Comparison of ENCODE assay signal across 8 cellular contexts in the genomic region with DNA sequence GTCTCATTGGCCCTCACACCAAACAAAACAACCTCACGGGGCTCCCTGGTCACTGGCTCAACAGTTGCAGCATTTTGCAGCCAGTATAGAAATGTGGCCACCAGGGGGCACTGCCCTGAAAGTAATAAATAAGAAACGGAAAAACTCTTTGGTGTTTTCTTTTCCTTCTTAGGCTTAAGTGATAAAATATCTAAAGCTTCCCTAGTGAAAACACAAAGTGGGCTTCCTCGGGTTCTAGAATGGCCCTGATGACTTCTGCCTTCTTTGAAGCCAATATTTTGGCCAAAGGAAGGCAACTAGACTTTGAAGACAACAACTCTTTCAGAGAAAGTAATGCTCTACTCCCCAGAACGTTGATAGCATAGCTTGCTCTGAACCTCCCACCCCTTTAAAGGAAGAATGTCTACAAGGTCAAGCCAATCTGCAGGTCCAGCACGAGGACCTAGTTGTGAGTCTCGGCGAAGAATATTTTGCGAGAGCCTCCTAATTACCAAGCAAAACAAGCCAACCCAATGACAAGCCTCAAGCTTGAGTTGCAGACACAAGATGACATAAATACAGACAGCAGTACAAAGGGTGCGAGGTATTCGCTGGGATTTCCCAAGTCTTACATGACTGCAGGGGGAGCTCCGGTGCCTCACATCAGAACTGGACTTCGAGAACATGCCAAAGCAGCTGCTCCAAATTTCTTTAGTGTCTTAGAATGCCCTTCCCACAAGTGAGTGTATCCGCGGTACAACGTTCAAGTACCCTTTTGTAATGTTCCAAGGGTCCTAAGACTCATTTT. TPM values are rescaled to one million over a fixed set of nuclear protein-coding genes. Genes with fewer than 3 reads are reported as not detected.
DNase-seq lines count a peak whose midpoint lies in the region; ATAC-seq and TF ChIP-seq lines count a peak whose summit lies in the region.

No MANE protein-coding gene starts in this region.

- peak overlapping the region; percentile 99 for H3K4me2 ChIP-seq in OCI-LY1 (ENCODE audit: low read length)

- H3K36me3 ChIP-seq in OCI-LY1 (ENCODE audit: insufficient read depth, low read length) (no peaks in the 10 kb centered on the region), esophagus squamous epithelium (no peaks in the 10 kb centered on the region)

- H3K27me3 ChIP-seq in OCI-LY1 (ENCODE audit: insufficient read depth, low read length): no peaks in the 10 kb centered on the region
- H3K27me3 ChIP-seq in esophagus squamous epithelium: no peaks in the 10 kb centered on the region

- no peak overlapping the region; the same call in 1 of the 2 replicates for H3K9ac ChIP-seq in OCI-LY1 (ENCODE audit: low read length)

- WGBS in esophagus squamous epithelium, 2 donors: 8 to 15% methylated on average over 9 to 14 of the region's 15 CpGs

- peak; percentile 75 for TF ChIP-seq CTCF in OCI-LY1 (IDR thresholded peaks at IDR 0.05; ENCODE audit: low read length)
- TF ChIP-seq CTCF in esophagus squamous epithelium (IDR thresholded peaks at IDR 0.05): peak; percentile 73 to 92 (median 84)

- no peaks in the 10 kb centered on the region for H3K79me2 ChIP-seq in OCI-LY1 (ENCODE audit: insufficient read depth, low read length)

- DNase-seq in DMS 273 treated with DMSO at 0.1 percent for 48 hours (lab: John Stamatoyannopoulos, UW) (peak; percentile 60), HT-29 (ENCODE audit: low spot score) (peak; percentile 87), activated T-cell treated with anti-CD3 and anti-CD28 coated beads for 48 hours (ENCODE audit: low read depth) (peak; percentile 63), esophagus squamous epithelium (lab: John Stamatoyannopoulos, UW) (peak; percentile 12), myocyte (ENCODE audit: low read depth) (peak; percentile 87)
- DNase-seq in stimulated activated CD8-positive, alpha-beta memory T cell treated with anti-CD3 and anti-CD28 coated beads, Interleukin-7, amount 100 ng/mL, for 24 hours (ENCODE audit: low read depth): peak; percentile 67

- no peaks in the 10 kb centered on the region for H3K9me3 ChIP-seq in OCI-LY1 (ENCODE audit: low read length)
- H3K9me3 ChIP-seq in esophagus squamous epithelium: no peaks in the 10 kb centered on the region

- no peak for ATAC-seq in HG03442 (IDR thresholded peaks at IDR 0.05; ENCODE audit: unreplicated experiment)

- H3K4me1 ChIP-seq in OCI-LY1 (ENCODE audit: insufficient read depth, low read length, severe bottlenecking) (peaks cover 29% of the 10 kb centered on the region), esophagus squamous epithelium (peaks cover 20 to 56% (median 35%) of the 10 kb centered on the region in 3 donors)

- intact Hi-C loops in esophagus squamous epithelium (cut with DNase I): no loop called here

- no peaks in the 10 kb centered on the region for H3F3A ChIP-seq in OCI-LY1 (ENCODE audit: insufficient read depth, low read length)

- TF ChIP-seq POLR2A in esophagus squamous epithelium (IDR thresholded peaks at IDR 0.05): no peak

- H3K9me2 ChIP-seq in OCI-LY1 (ENCODE audit: low read depth, low read length): no peaks in the 10 kb centered on the region

- H2AFZ ChIP-seq in OCI-LY1 (ENCODE audit: low read length): no peak overlapping the region

- H4K20me1 ChIP-seq in OCI-LY1 (ENCODE audit: insufficient read depth, low read length): no peaks in the 10 kb centered on the region

- H3K4me3 ChIP-seq in OCI-LY1 (ENCODE audit: low read depth, low read length, poor library complexity, severe bottlenecking) (peak overlapping the region; percentile 93), esophagus squamous epithelium (peak overlapping the region in 3 of 4 donors; percentile 57 to 92 (median 88))

- H3K27ac ChIP-seq in OCI-LY1 (ENCODE audit: low read depth, low read length, poor library complexity, severe bottlenecking): no peak overlapping the region
- peak overlapping the region; percentile 45 to 100 (median 90) for H3K27ac ChIP-seq in esophagus squamous epithelium

RNA-seq across cellular contexts. Expression of a gene that starts 2.6 kb away (rescaled TPM):
- total RNA-seq in HT-29 (2014; rRNA removed; shearing (Covaris generic)): 80.3 and 92.0 TPM in 2 replicates
- total RNA-seq in esophagus squamous epithelium (10 to 100 TPM; 14.2 to 34.5 (median 25.8) TPM), myocyte (19.1 and 23.0 TPM in 2 replicates)
- 63.2 TPM for polyA plus RNA-seq in myocyte (2012)

Comparison
In these comparisons a context has a peak if more than half of its experiments do, and no peak if none do; other contexts are left out.
1. DNase-seq: peak in every context shown above with its lines; median percentile 87 in HT-29; 87 in myocyte; 67 in stimulated activated CD8-positive, alpha-beta memory T cell treated with anti-CD3 and anti-CD28 coated beads, Interleukin-7, amount 100 ng/mL, for 24 hours; 63 in activated T-cell treated with anti-CD3 and anti-CD28 coated beads for 48 hours; 60 in DMS 273 treated with DMSO at 0.1 percent for 48 hours; 12 in esophagus squamous epithelium.